In genomic region chr7:100071018-100071723, GRCh38 we compare ENCODE assay signal across 22 cellular contexts. TPM values are rescaled to one million over a fixed set of nuclear protein-coding genes. Genes with fewer than 3 reads are reported as not detected.
DNase-seq lines count a peak whose midpoint lies in the region; ATAC-seq and TF ChIP-seq lines count a peak whose summit lies in the region.
"Had no signal": no experiment of that assay in that cellular context is flagged by ENCODE, and none has a peak within 500 bp of the region (broad histone marks: within the 10 kb centered on the region; RNA-seq: fewer than 3 reads in every experiment).

No MANE protein-coding gene starts in this region.

- in situ Hi-C loops in mammary epithelial cell (cut with MboI; ENCODE audit: low sequenced_read_pairs in 2 of 2): no loop called here

- H3K9me3 ChIP-seq in mammary epithelial cell (replicated peaks; ENCODE audit: insufficient read depth, low read length): peaks cover 40% of the 10 kb centered on the region
- H3K9me3 ChIP-seq in breast epithelium: peaks cover 25 to 31% of the 10 kb centered on the region in 2 donors

- no peak overlapping the region for H2AFZ ChIP-seq in mammary epithelial cell (ENCODE audit: low read depth, low read length)

- 99% methylated on average over 11 of the region's 11 CpGs for WGBS in mammary epithelial cell (ENCODE audit: low coverage, missing lambda C conversion rate)
- no CpG with 5 or more reads among the region's 11 CpGs for whole genome bisulfite sequencing in mesendoderm (ENCODE audit: extremely low coverage, insufficient coverage, low lambda C conversion rate)

- H3K18ac ChIP-seq in mesendoderm (ENCODE audit: low read length): no peak overlapping the region

- H3K4me3 Mint-ChIP-seq in WTC11: no peak overlapping the region
- H3K4me3 Mint-ChIP-seq: activated CD4-positive, alpha-beta T cell treated with anti-CD3 and anti-CD28 coated beads for 36 hours; activated naive CD4-positive, alpha-beta T cell treated with anti-CD3 and anti-CD28 coated beads for 36 hours; activated T-cell treated with anti-CD3 and anti-CD28 coated beads, Interleukin-2, amount 50 U/mL, for 72 hours; dendritic cell treated with granulocyte-macrophage colony-stimulating factor and Interleukin-4, amounts not matched to agents 40 ng/mL and 50 ng/mL, for 4 days had no signal

- dilution Hi-C loops in mammary epithelial cell (cut with HindIII; ENCODE audit: low sequenced_read_pairs): no loop called here

- intact Hi-C loops in mammary epithelial cell (cut with micrococcal nuclease) (no loop called here), breast epithelium (cut with DNase I; ENCODE audit: low total_unique reads) (no loop called here)

- no peaks in the 10 kb centered on the region for H3K4me1 ChIP-seq in mammary epithelial cell (ENCODE audit: insufficient read depth, low read length)
- no peaks in the 10 kb centered on the region for H3K4me1 ChIP-seq in breast epithelium
- H3K4me1 ChIP-seq in mesendoderm (ENCODE audit: control insufficient read depth, low read depth, low read length): no peaks in the 10 kb centered on the region
- H3K4me1 ChIP-seq: SJCRH30 had no signal

- H2BK120ac ChIP-seq in mesendoderm (ENCODE audit: low read depth, low read length): no peak overlapping the region

- H3K9me3 Mint-ChIP-seq in WTC11: peaks cover 51% of the 10 kb centered on the region

- BruUV-seq in mammary epithelial cell (replicated peaks; lab: Mats Ljungman, UMichigan): TSS peak; percentile 20

- ATAC-seq in WTC11: no peak
- no peak for ATAC-seq in GM21515 (IDR thresholded peaks at IDR 0.05; ENCODE audit: unreplicated experiment)
- ATAC-seq: activated CD4-positive, alpha-beta T cell treated with anti-CD3 and anti-CD28 coated beads for 36 hours; activated T-cell treated with anti-CD3 and anti-CD28 coated beads, Interleukin-2, amount 50 U/mL, for 72 hours had no signal

- TF ChIP-seq POLR2A in breast epithelium (IDR thresholded peaks at IDR 0.05): no peak

- CTCF ChIA-PET in mammary epithelial cell (lab: Charles Lee; ENCODE audit: low non-redundant PET) (no interaction called here), WTC11 (lab: Charles Lee) (interaction anchor here (0.7 to 1.2 kb wide), 2 partner anchors 11 to 61 kb away, joined by 3 to 5 read pairs; no protein-coding TSS in a partner anchor)

- POLR2A ChIA-PET in WTC11 (lab: Charles Lee): interaction anchor here (0.7 to 1.2 kb wide), 2 partner anchors 29 to 78 kb away, joined by 3 read pairs; partner anchors contain the start of gene LAMTOR4

- H3K23ac ChIP-seq in mesendoderm (ENCODE audit: low read length): no peak overlapping the region

- H3K79me2 ChIP-seq in mammary epithelial cell (ENCODE audit: insufficient read depth, low read length) (peaks cover 12% of the 10 kb centered on the region), mesendoderm (ENCODE audit: control insufficient read depth, insufficient read depth, low read length) (no peaks in the 10 kb centered on the region)

- H3K36me3 ChIP-seq in mammary epithelial cell (ENCODE audit: insufficient read depth, low read length): peaks cover 44% of the 10 kb centered on the region
- H3K36me3 ChIP-seq in breast epithelium: peaks cover 29% of the 10 kb centered on the region
- peaks cover 49% of the 10 kb centered on the region for H3K36me3 ChIP-seq in mesendoderm (ENCODE audit: control insufficient read depth, insufficient read depth, low read length)

- DNase-seq in mammary epithelial cell (no peak), breast epithelium (ENCODE audit: low spot score in 2 of 2) (no peak), WTC11 (ENCODE audit: low spot score) (no peak), mesendoderm (peak; percentile 34), NCI-H2196 (lab: John Stamatoyannopoulos, UW; ENCODE audit: unreplicated experiment) (no peak), cerebellum (ENCODE audit: low spot score) (no peak)
- DNase-seq in activated CD8-positive, alpha-beta memory T cell treated with anti-CD3 and anti-CD28 coated beads, Interleukin-2, amount 50 U/mL, for 48 hours: no peak
- DNase-seq: activated CD4-positive, alpha-beta T cell treated with anti-CD3 and anti-CD28 coated beads for 36 hours; activated CD8-positive, alpha-beta memory T cell treated with anti-CD3 and anti-CD28 coated beads for 24 hours; activated naive CD4-positive, alpha-beta T cell treated with anti-CD3 and anti-CD28 coated beads for 36 hours; activated T-cell treated with anti-CD3 and anti-CD28 coated beads, Interleukin-2, amount 50 U/mL, for 72 hours; amygdala; EL; IMR-90; NCI-H146; NCI-H526 treated with DMSO at 0.1 percent for 48 hours; sigmoid colon; SJCRH30; stimulated activated CD8-positive, alpha-beta memory T cell treated with anti-CD3 and anti-CD28 coated beads, Interleukin-4, amount 100 ng/mL, for 48 hours; transverse colon had no signal

- H2BK15ac ChIP-seq in mesendoderm (replicated peaks; ENCODE audit: low read depth): no peak overlapping the region

- H4K20me1 ChIP-seq in mammary epithelial cell (ENCODE audit: insufficient read depth, low read length): no peaks in the 10 kb centered on the region

- H3K79me1 ChIP-seq in mesendoderm (ENCODE audit: low read length): peaks cover 9% of the 10 kb centered on the region

- H2BK5ac ChIP-seq in mesendoderm (ENCODE audit: low read length): no peak overlapping the region

- H3K36me3 Mint-ChIP-seq in WTC11: peaks cover 75% of the 10 kb centered on the region

- H3K4me3 ChIP-seq in mammary epithelial cell (replicated peaks in 1 of 3; ENCODE audit: insufficient read depth in 1 of 3, low read depth in 2 of 3, low read length in 3 of 3) (no peak overlapping the region), breast epithelium (peak overlapping the region in 1 of 3 donors; percentile 10), mesendoderm (ENCODE audit: low read length) (peak overlapping the region; percentile 31)
- H3K4me3 ChIP-seq: sigmoid colon, SJCRH30, transverse colon had no signal

- no peak overlapping the region for H2AK5ac ChIP-seq in mesendoderm (ENCODE audit: low read length)

- no peak overlapping the region for H3K27ac Mint-ChIP-seq in WTC11
- H3K27ac Mint-ChIP-seq: activated CD4-positive, alpha-beta T cell treated with anti-CD3 and anti-CD28 coated beads for 36 hours; activated naive CD4-positive, alpha-beta T cell treated with anti-CD3 and anti-CD28 coated beads for 36 hours; activated T-cell treated with anti-CD3 and anti-CD28 coated beads, Interleukin-2, amount 50 U/mL, for 72 hours; dendritic cell treated with granulocyte-macrophage colony-stimulating factor and Interleukin-4, amounts not matched to agents 40 ng/mL and 50 ng/mL, for 4 days had no signal

- no peaks in the 10 kb centered on the region for H3K4me1 Mint-ChIP-seq in WTC11
- H3K4me1 Mint-ChIP-seq: activated CD4-positive, alpha-beta T cell treated with anti-CD3 and anti-CD28 coated beads for 36 hours had no signal

- H3K56ac ChIP-seq in mesendoderm (ENCODE audit: low read length): no peak overlapping the region

- no peaks in the 10 kb centered on the region for H3K27me3 ChIP-seq in mammary epithelial cell (ENCODE audit: insufficient read depth, low read length)
- H3K27me3 ChIP-seq in breast epithelium: no peaks in the 10 kb centered on the region
- no peaks in the 10 kb centered on the region for H3K27me3 ChIP-seq in mesendoderm (ENCODE audit: insufficient read depth, low read length, poor library complexity)
- H3K27me3 ChIP-seq: sigmoid colon, SJCRH30, transverse colon had no signal

- H4K8ac ChIP-seq in mesendoderm (ENCODE audit: low read depth, low read length): no peak overlapping the region

- no peak overlapping the region for H4K5ac ChIP-seq in mesendoderm (ENCODE audit: low read length)

- no peak overlapping the region for H3K4ac ChIP-seq in mesendoderm (ENCODE audit: low read depth, low read length)

- no peak overlapping the region for H3K9ac ChIP-seq in mammary epithelial cell (ENCODE audit: insufficient read depth, low read length)
- H3K9ac ChIP-seq in mesendoderm (ENCODE audit: low read length): no peak overlapping the region

- H3K27ac ChIP-seq in mammary epithelial cell (ENCODE audit: insufficient read depth, low read depth, low read length) (no peak overlapping the region), breast epithelium (no peak overlapping the region), mesendoderm (ENCODE audit: low read depth, low read length) (no peak overlapping the region)
- H3K27ac ChIP-seq: sigmoid colon, SJCRH30, transverse colon had no signal

- peaks cover 13% of the 10 kb centered on the region for H3K27me3 Mint-ChIP-seq in WTC11 (ENCODE audit: low read depth)
- H3K27me3 Mint-ChIP-seq: activated CD4-positive, alpha-beta T cell treated with anti-CD3 and anti-CD28 coated beads for 36 hours; dendritic cell treated with granulocyte-macrophage colony-stimulating factor and Interleukin-4, amounts not matched to agents 40 ng/mL and 50 ng/mL, for 4 days had no signal

- TF ChIP-seq CTCF in mammary epithelial cell (conservative IDR thresholded peaks at IDR 0.05 in 1 of 2, IDR thresholded peaks at IDR 0.05 in 1 of 2; ENCODE audit: extremely low read depth in 1 of 2, insufficient read depth in 1 of 2, low read depth in 1 of 2, low read length in 2 of 2): no peak
- no peak for TF ChIP-seq CTCF in breast epithelium (IDR thresholded peaks at IDR 0.05)
- TF ChIP-seq CTCF in WTC11 (IDR thresholded peaks at IDR 0.05): no peak

- no peak overlapping the region for H3K4me2 ChIP-seq in mammary epithelial cell (ENCODE audit: insufficient read depth, low read depth, low read length)
- H3K4me2 ChIP-seq in mesendoderm (ENCODE audit: low read length): no peak overlapping the region

RNA-seq across cellular contexts. Expression of gene ZNF3, which starts 10.4 kb away (rescaled TPM):
- 10 to 100 TPM; 22.6 to 28.7 TPM for total RNA-seq in mammary epithelial cell
- polyA plus RNA-seq in mammary epithelial cell: 12.4 TPM
- 14.2 TPM for polyA minus RNA-seq in mammary epithelial cell
- 10 to 100 TPM; 19.4 to 43.6 (median 31.5) TPM for total RNA-seq in breast epithelium
- total RNA-seq in WTC11 (2021): 38.1 to 48.3 TPM (median 39.1 TPM) in 3 replicates
- 43.9 TPM for polyA plus RNA-seq in mesendoderm (2013, experiment 1 of 2)
- 44.9 TPM for polyA plus RNA-seq in mesendoderm (2013, experiment 2 of 2)
- 49.7 TPM for total RNA-seq in cerebellum

RNA-seq across cellular contexts. Expression of gene COPS6, which starts 17.6 kb away (rescaled TPM):
- total RNA-seq in mammary epithelial cell (100 to 1,000 TPM in 1 of 2 donors, 10 to 100 TPM in 1; 32.7 to 106 TPM), breast epithelium (10 to 100 TPM; 40.8 to 73.4 (median 49.6) TPM), WTC11 (2021) (118 to 124 TPM (median 119 TPM) in 3 replicates), cerebellum (28.8 TPM)
- 156 TPM for polyA plus RNA-seq in mammary epithelial cell
- polyA minus RNA-seq in mammary epithelial cell: 164 TPM
- 93.1 TPM for polyA plus RNA-seq in mesendoderm (2013, experiment 1 of 2)
- polyA plus RNA-seq in mesendoderm (2013, experiment 2 of 2): 96.4 TPM

RNA-seq across cellular contexts. Expression of gene ZSCAN21, which starts 21.6 kb away (rescaled TPM):
- total RNA-seq in mammary epithelial cell: 10 to 100 TPM; 10.8 to 15.0 TPM
- 7.9 TPM for polyA plus RNA-seq in mammary epithelial cell
- 2.7 TPM for polyA minus RNA-seq in mammary epithelial cell
- 10 to 100 TPM; 12.8 to 21.8 (median 13.0) TPM for total RNA-seq in breast epithelium
- 25.5 to 27.2 TPM (median 26.2 TPM) in 3 replicates for total RNA-seq in WTC11 (2021)
- polyA plus RNA-seq in mesendoderm (2013, experiment 1 of 2): 16.9 TPM
- polyA plus RNA-seq in mesendoderm (2013, experiment 2 of 2): 16.5 TPM
- total RNA-seq in cerebellum: 10.2 TPM

RNA-seq across cellular contexts. Expression of gene MCM7, which starts 30.0 kb away (rescaled TPM):
- total RNA-seq in mammary epithelial cell: 100 to 1,000 TPM in 1 of 2 donors, 10 to 100 TPM in 1; 16.0 to 114 TPM
- polyA plus RNA-seq in mammary epithelial cell: 163 TPM
- 137 TPM for polyA minus RNA-seq in mammary epithelial cell
- total RNA-seq in breast epithelium: 10 to 100 TPM; 46.9 to 51.7 (median 50.1) TPM
- 306 to 351 TPM (median 315 TPM) in 3 replicates for total RNA-seq in WTC11 (2021)
- 274 TPM for polyA plus RNA-seq in mesendoderm (2013, experiment 1 of 2)
- 279 TPM for polyA plus RNA-seq in mesendoderm (2013, experiment 2 of 2)
- total RNA-seq in cerebellum: 57.2 TPM

RNA-seq across cellular contexts. Expression of gene AP4M1, which starts 30.3 kb away (rescaled TPM):
- 10 to 100 TPM; 13.0 to 17.4 TPM for total RNA-seq in mammary epithelial cell
- 14.9 TPM for polyA plus RNA-seq in mammary epithelial cell
- 2.8 TPM for polyA minus RNA-seq in mammary epithelial cell
- 10 to 100 TPM; 13.8 to 23.3 (median 18.7) TPM for total RNA-seq in breast epithelium
- total RNA-seq in WTC11 (2021): 16.9 to 18.0 TPM (median 17.4 TPM) in 3 replicates
- 12.2 TPM for polyA plus RNA-seq in mesendoderm (2013, experiment 1 of 2)
- polyA plus RNA-seq in mesendoderm (2013, experiment 2 of 2): 11.9 TPM
- total RNA-seq in cerebellum: 15.6 TPM
